ENCODE assay signal across 8 cellular contexts in the genomic region with DNA sequence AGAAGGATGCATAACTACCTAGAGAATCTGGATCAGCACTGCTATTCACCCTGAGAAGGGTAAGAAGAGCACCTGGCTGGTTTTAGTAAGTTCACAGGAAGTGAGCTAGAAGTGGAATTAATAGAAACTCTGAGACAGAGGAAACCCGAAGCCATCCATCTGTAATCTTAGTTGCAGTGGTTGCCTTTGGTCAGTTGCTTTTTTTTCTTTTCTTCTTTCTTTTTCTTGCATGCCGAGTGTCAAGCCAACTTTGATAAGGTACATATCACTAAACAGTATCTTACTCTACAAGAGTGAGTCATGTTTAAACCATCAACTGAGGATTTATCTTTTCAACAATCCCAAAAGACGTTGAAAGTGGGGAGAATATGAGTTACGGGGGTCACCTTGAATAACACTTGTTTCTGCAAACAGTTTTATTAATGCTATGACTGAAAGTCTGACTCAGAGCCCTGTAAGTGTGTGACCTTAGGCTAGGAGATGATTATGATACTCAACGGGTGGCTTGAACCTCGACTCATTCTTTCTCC. TPM values are rescaled to one million over a fixed set of nuclear protein-coding genes. Genes with fewer than 3 reads are reported as not detected.
DNase-seq lines count a peak whose midpoint lies in the region; ATAC-seq and TF ChIP-seq lines count a peak whose summit lies in the region.

No MANE protein-coding gene starts in this region.

- CTCF ChIA-PET in activated naive CD4-positive, alpha-beta T cell treated with anti-CD3 and anti-CD28 coated beads, Interleukin-2, amount 10 ng/mL, durations not matched to agents 7 days and 5 days (lab: Charles Lee): interaction anchor here (2.2 kb wide), 1 partner anchor 26 kb away, joined by 7 read pairs; no protein-coding TSS in a partner anchor
- CTCF ChIA-PET in activated naive CD4-positive, alpha-beta T cell treated with anti-CD3 and anti-CD28 coated beads for 36 hours (lab: Charles Lee): no interaction called here
- CTCF ChIA-PET in activated CD8-positive, alpha-beta T cell treated with anti-CD3 and anti-CD28 coated beads, Interleukin-2, amount 10 ng/mL, durations not matched to agents 7 days and 5 days (lab: Charles Lee): interaction anchor here (1.1 to 3.5 kb wide), 7 partner anchors 8 to 38 kb away, joined by 3 to 23 read pairs (median 8); partner anchors contain the start of gene C12orf75
- CTCF ChIA-PET in naive thymus-derived CD4-positive, alpha-beta T cell (lab: Charles Lee): no interaction called here

- H3K9me3 ChIP-seq in gastroesophageal sphincter (no peaks in the 10 kb centered on the region), stomach (no peaks in the 10 kb centered on the region)
- H3K9me3 ChIP-seq in naive thymus-derived CD4-positive, alpha-beta T cell (ENCODE audit: control insufficient read depth in 2 of 3, low read length in 3 of 3): no peaks in the 10 kb centered on the region

- ATAC-seq in HG03064 (IDR thresholded peaks at IDR 0.05; ENCODE audit: low read depth, unreplicated experiment) (peak; percentile 75), gastroesophageal sphincter (no peak)
- peak; percentile 74 for ATAC-seq in activated CD8-positive, alpha-beta T cell treated with anti-CD3 and anti-CD28 coated beads, Interleukin-2, amount 10 ng/mL, durations not matched to agents 7 days and 5 days
- ATAC-seq in naive thymus-derived CD4-positive, alpha-beta T cell: no peak

- H3K27ac ChIP-seq in gastroesophageal sphincter: no peak overlapping the region
- no peak overlapping the region for H3K27ac ChIP-seq in stomach
- no peak overlapping the region for H3K27ac ChIP-seq in naive thymus-derived CD4-positive, alpha-beta T cell (ENCODE audit: low read depth, low read length)

- H3K4me1 ChIP-seq in gastroesophageal sphincter (no peaks in the 10 kb centered on the region), stomach (peaks cover 16 to 25% (median 18%) of the 10 kb centered on the region in 4 donors)
- peaks cover 0 to 5% of the 10 kb centered on the region in 2 donors for H3K4me1 ChIP-seq in naive thymus-derived CD4-positive, alpha-beta T cell (ENCODE audit: control insufficient read depth in 2 of 2, insufficient read depth in 2 of 2, low read length in 2 of 2)

- TF ChIP-seq EP300 in gastroesophageal sphincter (IDR thresholded peaks at IDR 0.05): no peak
- TF ChIP-seq EP300 in stomach (IDR thresholded peaks at IDR 0.05): no peak

- TF ChIP-seq CTCF in gastroesophageal sphincter (IDR thresholded peaks at IDR 0.05) (no peak), stomach (IDR thresholded peaks at IDR 0.05) (no peak)

- H3K4me3 ChIP-seq in gastroesophageal sphincter: no peak overlapping the region
- no peak overlapping the region for H3K4me3 ChIP-seq in stomach
- no peak overlapping the region for H3K4me3 ChIP-seq in naive thymus-derived CD4-positive, alpha-beta T cell (ENCODE audit: low read length)

- no peaks in the 10 kb centered on the region for H3K27me3 Mint-ChIP-seq in activated naive CD4-positive, alpha-beta T cell treated with anti-CD3 and anti-CD28 coated beads, Interleukin-2, amount 10 ng/mL, durations not matched to agents 7 days and 5 days
- H3K27me3 Mint-ChIP-seq in activated naive CD4-positive, alpha-beta T cell treated with anti-CD3 and anti-CD28 coated beads for 36 hours (ENCODE audit: low read depth): no peaks in the 10 kb centered on the region
- H3K27me3 Mint-ChIP-seq in activated CD8-positive, alpha-beta T cell treated with anti-CD3 and anti-CD28 coated beads, Interleukin-2, amount 10 ng/mL, durations not matched to agents 7 days and 5 days (ENCODE audit: low read depth): no peaks in the 10 kb centered on the region
- no peaks in the 10 kb centered on the region for H3K27me3 Mint-ChIP-seq in naive thymus-derived CD4-positive, alpha-beta T cell

- peak overlapping the region; percentile 22 for H3K27ac Mint-ChIP-seq in activated naive CD4-positive, alpha-beta T cell treated with anti-CD3 and anti-CD28 coated beads, Interleukin-2, amount 10 ng/mL, durations not matched to agents 7 days and 5 days
- H3K27ac Mint-ChIP-seq in activated naive CD4-positive, alpha-beta T cell treated with anti-CD3 and anti-CD28 coated beads for 36 hours: no peak overlapping the region
- H3K27ac Mint-ChIP-seq in activated CD8-positive, alpha-beta T cell treated with anti-CD3 and anti-CD28 coated beads, Interleukin-2, amount 10 ng/mL, durations not matched to agents 7 days and 5 days: peak overlapping the region; percentile 91
- H3K27ac Mint-ChIP-seq in naive thymus-derived CD4-positive, alpha-beta T cell: peak overlapping the region in 1 of 9 donors; percentile 56

- no peaks in the 10 kb centered on the region for H3K9me3 Mint-ChIP-seq in activated naive CD4-positive, alpha-beta T cell treated with anti-CD3 and anti-CD28 coated beads, Interleukin-2, amount 10 ng/mL, durations not matched to agents 7 days and 5 days
- no peaks in the 10 kb centered on the region for H3K9me3 Mint-ChIP-seq in activated naive CD4-positive, alpha-beta T cell treated with anti-CD3 and anti-CD28 coated beads for 36 hours
- H3K9me3 Mint-ChIP-seq in activated CD8-positive, alpha-beta T cell treated with anti-CD3 and anti-CD28 coated beads, Interleukin-2, amount 10 ng/mL, durations not matched to agents 7 days and 5 days (ENCODE audit: insufficient read depth): no peaks in the 10 kb centered on the region
- peaks cover 0 to 1% (median 0%) of the 10 kb centered on the region in 11 donors for H3K9me3 Mint-ChIP-seq in naive thymus-derived CD4-positive, alpha-beta T cell

- H3K36me3 Mint-ChIP-seq in activated naive CD4-positive, alpha-beta T cell treated with anti-CD3 and anti-CD28 coated beads, Interleukin-2, amount 10 ng/mL, durations not matched to agents 7 days and 5 days: peaks cover 47% of the 10 kb centered on the region
- no peaks in the 10 kb centered on the region for H3K36me3 Mint-ChIP-seq in activated naive CD4-positive, alpha-beta T cell treated with anti-CD3 and anti-CD28 coated beads for 36 hours (ENCODE audit: low read depth)
- H3K36me3 Mint-ChIP-seq in activated CD8-positive, alpha-beta T cell treated with anti-CD3 and anti-CD28 coated beads, Interleukin-2, amount 10 ng/mL, durations not matched to agents 7 days and 5 days (ENCODE audit: low read depth): peaks cover 74% of the 10 kb centered on the region
- H3K36me3 Mint-ChIP-seq in naive thymus-derived CD4-positive, alpha-beta T cell: peaks cover 0 to 34% (median 0%) of the 10 kb centered on the region in 5 donors

- H3K4me3 Mint-ChIP-seq in activated naive CD4-positive, alpha-beta T cell treated with anti-CD3 and anti-CD28 coated beads, Interleukin-2, amount 10 ng/mL, durations not matched to agents 7 days and 5 days: no peak overlapping the region
- no peak overlapping the region for H3K4me3 Mint-ChIP-seq in activated naive CD4-positive, alpha-beta T cell treated with anti-CD3 and anti-CD28 coated beads for 36 hours
- peak overlapping the region; percentile 57 for H3K4me3 Mint-ChIP-seq in activated CD8-positive, alpha-beta T cell treated with anti-CD3 and anti-CD28 coated beads, Interleukin-2, amount 10 ng/mL, durations not matched to agents 7 days and 5 days
- H3K4me3 Mint-ChIP-seq in naive thymus-derived CD4-positive, alpha-beta T cell: peak overlapping the region in 1 of 10 donors; percentile 26

- TF ChIP-seq POLR2A in gastroesophageal sphincter (IDR thresholded peaks at IDR 0.05) (no peak), stomach (IDR thresholded peaks at IDR 0.05) (no peak)

- WGBS in gastroesophageal sphincter (ENCODE audit: low coverage in 1 of 2), 2 donors: 61 to 84% methylated on average over 4 to 6 of the region's 6 CpGs
- WGBS in stomach, 5 donors: 22 to 42% (median 36%) methylated on average over 6 of the region's 6 CpGs

- no peaks in the 10 kb centered on the region for H3K36me3 ChIP-seq in gastroesophageal sphincter
- peaks cover 0 to 3% (median 0%) of the 10 kb centered on the region in 4 donors for H3K36me3 ChIP-seq in stomach
- H3K36me3 ChIP-seq in naive thymus-derived CD4-positive, alpha-beta T cell (ENCODE audit: control insufficient read depth in 2 of 3, insufficient read depth in 3 of 3, low read length in 3 of 3): no peaks in the 10 kb centered on the region

- POLR2A ChIA-PET in activated CD8-positive, alpha-beta T cell treated with anti-CD3 and anti-CD28 coated beads, Interleukin-2, amount 10 ng/mL, durations not matched to agents 7 days and 5 days (lab: Charles Lee): interaction anchor here (0.6 to 2.0 kb wide), 10 partner anchors 9 to 1528 kb away, joined by 3 to 6 read pairs (median 3); no protein-coding TSS in a partner anchor
- POLR2A ChIA-PET in naive thymus-derived CD4-positive, alpha-beta T cell (lab: Charles Lee): no interaction called here

- H3K4me1 Mint-ChIP-seq in activated naive CD4-positive, alpha-beta T cell treated with anti-CD3 and anti-CD28 coated beads, Interleukin-2, amount 10 ng/mL, durations not matched to agents 7 days and 5 days: peaks cover 36% of the 10 kb centered on the region
- peaks cover 8% of the 10 kb centered on the region for H3K4me1 Mint-ChIP-seq in activated naive CD4-positive, alpha-beta T cell treated with anti-CD3 and anti-CD28 coated beads for 36 hours (ENCODE audit: low read depth)
- H3K4me1 Mint-ChIP-seq in activated CD8-positive, alpha-beta T cell treated with anti-CD3 and anti-CD28 coated beads, Interleukin-2, amount 10 ng/mL, durations not matched to agents 7 days and 5 days (ENCODE audit: low read depth): peaks cover 71% of the 10 kb centered on the region
- peaks cover 0 to 42% (median 8%) of the 10 kb centered on the region in 7 donors for H3K4me1 Mint-ChIP-seq in naive thymus-derived CD4-positive, alpha-beta T cell

- DNase-seq in activated naive CD4-positive, alpha-beta T cell treated with anti-CD3 and anti-CD28 coated beads, Interleukin-2, amount 10 ng/mL, durations not matched to agents 7 days and 5 days: no peak
- DNase-seq in activated naive CD4-positive, alpha-beta T cell treated with anti-CD3 and anti-CD28 coated beads for 36 hours: no peak
- DNase-seq in activated CD8-positive, alpha-beta T cell treated with anti-CD3 and anti-CD28 coated beads, Interleukin-2, amount 10 ng/mL, durations not matched to agents 7 days and 5 days: no peak
- DNase-seq in stomach (no peak), hippocampal formation (lab: John Stamatoyannopoulos, UW) (no peak)
- DNase-seq in naive thymus-derived CD4-positive, alpha-beta T cell: no peak

- H3K27me3 ChIP-seq in gastroesophageal sphincter: no peaks in the 10 kb centered on the region
- H3K27me3 ChIP-seq in stomach: no peaks in the 10 kb centered on the region
- H3K27me3 ChIP-seq in naive thymus-derived CD4-positive, alpha-beta T cell (ENCODE audit: control insufficient read depth in 2 of 2, insufficient read depth in 2 of 2, low read length in 2 of 2): no peaks in the 10 kb centered on the region

- intact Hi-C loops in activated naive CD4-positive, alpha-beta T cell treated with anti-CD3 and anti-CD28 coated beads for 36 hours (cut with micrococcal nuclease): no loop called here
- intact Hi-C loops in stomach (cut with DNase I; ENCODE audit: low total_unique reads): no loop called here
- intact Hi-C loops in naive thymus-derived CD4-positive, alpha-beta T cell (cut with micrococcal nuclease): no loop called here

RNA-seq across cellular contexts. Expression of gene C12orf75, which starts 26.7 kb away (rescaled TPM):
- total RNA-seq in activated naive CD4-positive, alpha-beta T cell treated with anti-CD3 and anti-CD28 coated beads for 36 hours: 10 to 100 TPM; 41.1 to 48.5 TPM
- total RNA-seq in activated CD8-positive, alpha-beta T cell treated with anti-CD3 and anti-CD28 coated beads, Interleukin-2, amount 10 ng/mL, durations not matched to agents 7 days and 5 days: 100 to 1,000 TPM; 301 to 311 TPM
- total RNA-seq in gastroesophageal sphincter (1 to 10 TPM in 3 of 4 donors, not detected in 1; 1.9 to 4.3 (median 2.2) TPM), stomach (10 to 100 TPM in 3 of 5 donors, 1 to 10 TPM in 1, not detected in 1; 4.9 to 43.7 (median 35.3) TPM)
- 100 to 1,000 TPM in 2 of 3 donors, 10 to 100 TPM in 1; 43.4 to 145 (median 143) TPM for polyA plus RNA-seq in stomach
- 100 to 1,000 TPM in 1 of 5 experiments, 10 to 100 TPM in 2, 1 to 10 TPM in 2; 5.5 to 146 (median 13.0) TPM for total RNA-seq in naive thymus-derived CD4-positive, alpha-beta T cell
- polyA plus RNA-seq in naive thymus-derived CD4-positive, alpha-beta T cell: 10 to 100 TPM; 23.3 to 29.1 TPM

Comparison
In these comparisons a context has a peak if more than half of its experiments do, and no peak if none do; other contexts are left out.
1. CTCF ChIA-PET loops: an anchor here in activated naive CD4-positive, alpha-beta T cell treated with anti-CD3 and anti-CD28 coated beads, Interleukin-2, amount 10 ng/mL, durations not matched to agents 7 days and 5 days (2.2 kb wide) and activated CD8-positive, alpha-beta T cell treated with anti-CD3 and anti-CD28 coated beads, Interleukin-2, amount 10 ng/mL, durations not matched to agents 7 days and 5 days (1.1 to 3.5 kb wide); none called in activated naive CD4-positive, alpha-beta T cell treated with anti-CD3 and anti-CD28 coated beads for 36 hours and naive thymus-derived CD4-positive, alpha-beta T cell.
2. ATAC-seq: peak in HG03064 (single experiment) and activated CD8-positive, alpha-beta T cell treated with anti-CD3 and anti-CD28 coated beads, Interleukin-2, amount 10 ng/mL, durations not matched to agents 7 days and 5 days (single experiment); none in gastroesophageal sphincter (single experiment) and naive thymus-derived CD4-positive, alpha-beta T cell (single experiment).